ENCODE assay signal across 8 cellular contexts in the genomic region with DNA sequence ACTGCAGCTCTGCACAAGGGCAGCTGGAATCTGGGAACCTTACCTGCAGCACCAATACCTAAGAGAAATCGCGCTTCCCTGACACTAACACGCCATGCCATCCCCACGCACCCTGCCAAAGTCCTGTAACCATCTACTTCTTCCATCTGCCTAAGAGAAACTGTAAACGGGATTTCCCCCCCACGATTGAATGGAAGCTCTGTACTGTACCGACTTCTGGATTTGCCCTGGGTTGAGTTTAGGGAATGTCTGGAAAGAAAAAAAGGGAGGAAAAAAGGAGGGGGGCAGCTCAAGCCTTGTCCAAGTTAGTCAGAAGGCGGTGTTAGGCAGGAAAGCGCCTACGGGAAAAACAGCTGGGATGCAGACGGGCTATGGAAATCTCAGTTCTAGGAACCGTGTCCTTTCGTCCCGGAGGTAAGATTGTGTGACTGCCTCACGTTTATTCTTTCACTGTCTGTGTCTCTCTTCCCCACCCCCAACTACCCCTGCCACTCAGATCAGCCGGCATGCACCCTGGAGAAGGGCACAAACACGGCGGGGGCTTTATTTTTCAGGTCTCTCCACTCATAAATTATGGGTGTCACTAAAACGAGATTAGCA.
DNase-seq lines count a peak whose midpoint lies in the region; ATAC-seq and TF ChIP-seq lines count a peak whose summit lies in the region.

No MANE protein-coding gene starts in this region.

- no peaks in the 10 kb centered on the region for H3K36me3 ChIP-seq in heart right ventricle

- H3K36me3 Mint-ChIP-seq in T-helper 17 cell (ENCODE audit: low read depth) = no peaks in the 10 kb centered on the region

- DNase-seq in DMS79 treated with DMSO at 0.1 percent for 48 hours (lab: John Stamatoyannopoulos, UW) (peak; percentile 35), DMS79 (lab: John Stamatoyannopoulos, UW) (no peak), T-helper 17 cell (no peak), heart right ventricle (peak in 1 of 2 donors; percentile 31), skeletal muscle cell (ENCODE audit: low read depth) (no peak), NCI-H226 (no peak), 8988T (no peak)

- TF ChIP-seq CTCF in heart right ventricle (IDR thresholded peaks at IDR 0.05) = no peak

- H3K27me3 ChIP-seq in heart right ventricle = peaks cover 0 to 100% (median 11%) of the 10 kb centered on the region in 7 donors

- no peak overlapping the region for H3K27ac Mint-ChIP-seq in T-helper 17 cell

- peaks cover 15% of the 10 kb centered on the region for H3K4me1 Mint-ChIP-seq in T-helper 17 cell

- intact Hi-C loops in heart right ventricle (cut with DNase I) = loop anchor here (1.0 to 10.0 kb wide), 16 partner anchors 421 to 1512 kb away; no protein-coding TSS in a partner anchor

- H3K4me3 Mint-ChIP-seq in T-helper 17 cell = peak overlapping the region; percentile 81

- H3K4me1 ChIP-seq in heart right ventricle = peaks cover 0 to 31% (median 9%) of the 10 kb centered on the region in 9 donors

- H3K27me3 Mint-ChIP-seq in T-helper 17 cell = peaks cover 12% of the 10 kb centered on the region

- H3K4me3 ChIP-seq in heart right ventricle = peak overlapping the region; percentile 26 to 68 (median 57)
- peak overlapping the region; percentile 49 for H3K4me3 ChIP-seq in skeletal muscle cell (ENCODE audit: low read depth, low read length)

- TF ChIP-seq POLR2A in GM18505 (IDR thresholded peaks at IDR 0.05; ENCODE audit: borderline replicate concordance, extremely low read depth, insufficient read depth, insufficient read length) = no peak

- H3K9me3 ChIP-seq in T-helper 17 cell (ENCODE audit: control insufficient read depth, low read length, poor library complexity, severe bottlenecking) (peaks cover 2% of the 10 kb centered on the region), heart right ventricle (no peaks in the 10 kb centered on the region)

- 1 to 2% methylated on average over 19 of the region's 19 CpGs for WGBS in heart right ventricle, 2 donors

- H3K27ac ChIP-seq in heart right ventricle = peak overlapping the region in 8 of 10 donors; percentile 2 to 90 (median 80)

- ATAC-seq in T-helper 17 cell = no peak
- ATAC-seq in heart right ventricle = peak; percentile 6 to 56 (median 46)
- ATAC-seq in GM18505 (IDR thresholded peaks at IDR 0.05; ENCODE audit: unreplicated experiment) = no peak

Comparison
In these comparisons a context has a peak if more than half of its experiments do, and no peak if none do; other contexts are left out.
1. ATAC-seq: peak in heart right ventricle (8 of 8); none in T-helper 17 cell (single experiment) and GM18505 (single experiment).